In the genomic region with DNA sequence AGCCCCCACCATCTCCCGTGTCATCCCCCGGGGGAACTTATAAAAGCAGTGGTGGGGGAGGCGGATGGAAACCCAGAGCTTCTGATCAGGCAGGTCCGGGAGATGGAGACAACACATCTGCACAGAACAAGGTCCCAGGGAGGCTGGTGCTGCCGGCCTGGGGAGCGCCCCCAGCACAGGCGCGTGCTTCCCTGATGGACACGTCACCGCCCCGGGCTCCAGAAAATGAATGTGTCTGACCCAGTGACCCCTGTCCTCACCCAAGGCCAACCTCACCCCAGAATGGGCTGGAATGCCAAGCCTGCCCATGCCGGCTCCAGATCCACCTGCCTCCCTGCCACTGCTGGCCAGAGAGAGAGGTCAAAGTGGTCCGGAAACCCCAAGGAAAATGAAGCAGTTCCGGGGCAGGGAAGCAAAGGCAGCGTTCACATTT, we compare ENCODE assay signal across 9 cellular contexts. TPM values are rescaled to one million over a fixed set of nuclear protein-coding genes. Genes with fewer than 3 reads are reported as not detected.
DNase-seq lines count a peak whose midpoint lies in the region; ATAC-seq and TF ChIP-seq lines count a peak whose summit lies in the region.
"Had no signal": no experiment of that assay in that cellular context is flagged by ENCODE, and none has a peak within 500 bp of the region (broad histone marks: within the 10 kb centered on the region; RNA-seq: fewer than 3 reads in every experiment).

No MANE protein-coding gene starts in this region.

- CTCF ChIA-PET in activated naive CD4-positive, alpha-beta T cell treated with anti-CD3 and anti-CD28 coated beads, Interleukin-2, amount 10 ng/mL, durations not matched to agents 7 days and 5 days (lab: Charles Lee) = interaction anchor here (1.1 to 2.0 kb wide), 3 partner anchors 9 to 78 kb away, joined by 4 to 7 read pairs (median 7); no protein-coding TSS in a partner anchor

- H3K4me3 Mint-ChIP-seq in activated naive CD4-positive, alpha-beta T cell treated with anti-CD3 and anti-CD28 coated beads, Interleukin-2, amount 10 ng/mL, durations not matched to agents 7 days and 5 days = no peak overlapping the region
- peak overlapping the region; percentile 76 for H3K4me3 Mint-ChIP-seq in activated naive CD8-positive, alpha-beta T cell treated with anti-CD3 and anti-CD28 coated beads, Interleukin-2, amount 10 ng/mL, durations not matched to agents 7 days and 5 days

- DNase-seq in activated naive CD4-positive, alpha-beta T cell treated with anti-CD3 and anti-CD28 coated beads, Interleukin-2, amount 10 ng/mL, durations not matched to agents 7 days and 5 days = no peak
- no peak for DNase-seq in activated naive CD4-positive, alpha-beta T cell (lab: John Stamatoyannopoulos, UW)
- DNase-seq in activated naive CD8-positive, alpha-beta T cell treated with anti-CD3 and anti-CD28 coated beads, Interleukin-2, amount 10 ng/mL, durations not matched to agents 7 days and 5 days = no peak
- DNase-seq in tibial nerve (ENCODE audit: low spot score in 2 of 2) = no peak
- DNase-seq: activated CD4-positive, alpha-beta T cell treated with anti-CD3 and anti-CD28 coated beads for 48 hours had no signal

- no peaks in the 10 kb centered on the region for H3K27me3 ChIP-seq in muscle layer of colon (ENCODE audit: control insufficient read depth in 1 of 2, insufficient read depth in 2 of 2, low read length in 2 of 2)
- no peaks in the 10 kb centered on the region for H3K27me3 ChIP-seq in tibial nerve

- WGBS in tibial nerve, 2 donors = 80 to 86% methylated on average over 15 of the region's 15 CpGs

- POLR2A ChIA-PET in activated naive CD8-positive, alpha-beta T cell treated with anti-CD3 and anti-CD28 coated beads, Interleukin-2, amount 10 ng/mL, durations not matched to agents 7 days and 5 days (lab: Charles Lee) = interaction anchor here (0.9 to 10.1 kb wide), 4 partner anchors 12 to 77 kb away, joined by 4 to 186 read pairs (median 12); partner anchors contain the start of gene SLC7A5

- H3K9me3 ChIP-seq in muscle layer of colon (ENCODE audit: low read length) (no peaks in the 10 kb centered on the region), tibial nerve (no peaks in the 10 kb centered on the region)

- H3K27ac ChIP-seq in muscle layer of colon (ENCODE audit: low read depth, low read length) = peak overlapping the region; percentile 84
- H3K27ac ChIP-seq in tibial nerve = peak overlapping the region in 3 of 4 donors; percentile 31 to 90 (median 83)

- H3K36me3 Mint-ChIP-seq in activated naive CD4-positive, alpha-beta T cell treated with anti-CD3 and anti-CD28 coated beads, Interleukin-2, amount 10 ng/mL, durations not matched to agents 7 days and 5 days = peaks cover 35% of the 10 kb centered on the region
- peaks cover 19% of the 10 kb centered on the region for H3K36me3 Mint-ChIP-seq in activated naive CD8-positive, alpha-beta T cell treated with anti-CD3 and anti-CD28 coated beads, Interleukin-2, amount 10 ng/mL, durations not matched to agents 7 days and 5 days

- no peak overlapping the region for H3K9ac ChIP-seq in muscle layer of colon (ENCODE audit: low read length)

- peaks cover 80% of the 10 kb centered on the region for H3K4me1 ChIP-seq in muscle layer of colon (ENCODE audit: insufficient read depth, low read length)
- H3K4me1 ChIP-seq in tibial nerve = peaks cover 0 to 68% (median 24%) of the 10 kb centered on the region in 4 donors

- peak overlapping the region; percentile 91 for H3K27ac Mint-ChIP-seq in activated naive CD4-positive, alpha-beta T cell treated with anti-CD3 and anti-CD28 coated beads, Interleukin-2, amount 10 ng/mL, durations not matched to agents 7 days and 5 days
- peak overlapping the region; percentile 96 for H3K27ac Mint-ChIP-seq in activated naive CD8-positive, alpha-beta T cell treated with anti-CD3 and anti-CD28 coated beads, Interleukin-2, amount 10 ng/mL, durations not matched to agents 7 days and 5 days

- no peak for TF ChIP-seq CTCF in tibial nerve (IDR thresholded peaks at IDR 0.05)

- TF ChIP-seq EP300 in tibial nerve (IDR thresholded peaks at IDR 0.05) = no peak

- H3K4me1 Mint-ChIP-seq in activated naive CD4-positive, alpha-beta T cell treated with anti-CD3 and anti-CD28 coated beads, Interleukin-2, amount 10 ng/mL, durations not matched to agents 7 days and 5 days = peaks cover 80% of the 10 kb centered on the region
- peaks cover 36% of the 10 kb centered on the region for H3K4me1 Mint-ChIP-seq in activated naive CD8-positive, alpha-beta T cell treated with anti-CD3 and anti-CD28 coated beads, Interleukin-2, amount 10 ng/mL, durations not matched to agents 7 days and 5 days

- TF ChIP-seq POLR2A in tibial nerve (IDR thresholded peaks at IDR 0.05) (no peak), GM18505 (IDR thresholded peaks at IDR 0.05; ENCODE audit: borderline replicate concordance, extremely low read depth, insufficient read depth, insufficient read length) (no peak)

- peak; percentile 1 for ATAC-seq in activated naive CD8-positive, alpha-beta T cell treated with anti-CD3 and anti-CD28 coated beads, Interleukin-2, amount 10 ng/mL, durations not matched to agents 7 days and 5 days (ENCODE audit: low read depth)
- no peak for ATAC-seq in GM21529 (IDR thresholded peaks at IDR 0.05; ENCODE audit: unreplicated experiment)
- no peak for ATAC-seq in GM18505 (IDR thresholded peaks at IDR 0.05; ENCODE audit: unreplicated experiment)
- no peak for ATAC-seq in HG02798 (IDR thresholded peaks at IDR 0.05; ENCODE audit: poor library complexity, unreplicated experiment)

- H3K9me3 Mint-ChIP-seq in activated naive CD4-positive, alpha-beta T cell treated with anti-CD3 and anti-CD28 coated beads, Interleukin-2, amount 10 ng/mL, durations not matched to agents 7 days and 5 days = no peaks in the 10 kb centered on the region
- no peaks in the 10 kb centered on the region for H3K9me3 Mint-ChIP-seq in activated naive CD8-positive, alpha-beta T cell treated with anti-CD3 and anti-CD28 coated beads, Interleukin-2, amount 10 ng/mL, durations not matched to agents 7 days and 5 days

- H3K27me3 Mint-ChIP-seq in activated naive CD4-positive, alpha-beta T cell treated with anti-CD3 and anti-CD28 coated beads, Interleukin-2, amount 10 ng/mL, durations not matched to agents 7 days and 5 days = no peaks in the 10 kb centered on the region
- H3K27me3 Mint-ChIP-seq in activated naive CD8-positive, alpha-beta T cell treated with anti-CD3 and anti-CD28 coated beads, Interleukin-2, amount 10 ng/mL, durations not matched to agents 7 days and 5 days = no peaks in the 10 kb centered on the region

- H3K4me3 ChIP-seq in muscle layer of colon (ENCODE audit: low read depth in 1 of 2, low read length in 2 of 2) = no peak overlapping the region
- H3K4me3 ChIP-seq in tibial nerve = peak overlapping the region in 1 of 4 donors; percentile 27

- H3K36me3 ChIP-seq in muscle layer of colon (ENCODE audit: insufficient read depth, low read length) = no peaks in the 10 kb centered on the region
- no peaks in the 10 kb centered on the region for H3K36me3 ChIP-seq in tibial nerve

RNA-seq across cellular contexts. Expression of gene SLC7A5, which starts 12.5 kb away (rescaled TPM):
- total RNA-seq in activated naive CD8-positive, alpha-beta T cell treated with anti-CD3 and anti-CD28 coated beads, Interleukin-2, amount 10 ng/mL, durations not matched to agents 7 days and 5 days = 10 to 100 TPM; 59.2 to 63.9 TPM
- total RNA-seq in tibial nerve = 1 to 10 TPM; 5.5 to 6.6 (median 6.0) TPM

Comparison
In these comparisons a context has a peak if more than half of its experiments do, and no peak if none do; other contexts are left out.
1. RNA of gene SLC7A5, which starts 12.5 kb away (total RNA-seq): 59.2 to 63.9 TPM in activated naive CD8-positive, alpha-beta T cell treated with anti-CD3 and anti-CD28 coated beads, Interleukin-2, amount 10 ng/mL, durations not matched to agents 7 days and 5 days; 5.5 to 6.6 TPM in tibial nerve; every median in the first group is over 4 times any median in the second.